Comparison of ENCODE assay signal across 8 cellular contexts in genomic region chr4:83536649-83537352, GRCh38. TPM values are rescaled to one million over a fixed set of nuclear protein-coding genes. Genes with fewer than 3 reads are reported as not detected.
DNase-seq lines count a peak whose midpoint lies in the region; ATAC-seq and TF ChIP-seq lines count a peak whose summit lies in the region.

No MANE protein-coding gene starts in this region.

- CTCF ChIA-PET in AG04449 (lab: Yijun Ruan, JAX): interaction anchor here (0.7 to 1.5 kb wide), 3 partner anchors 45 to 462 kb away, joined by 3 read pairs; no protein-coding TSS in a partner anchor
- CTCF ChIA-PET in IMR-90 (lab: Yijun Ruan, JAX): interaction anchor here (1.6 kb wide), 1 partner anchor 11 kb away, joined by 4 read pairs; no protein-coding TSS in a partner anchor

- dilution Hi-C loops in IMR-90 (cut with HindIII; ENCODE audit: low sequenced_read_pairs, unreplicated experiment): no loop called here

- H2BK120ac ChIP-seq in IMR-90 (ENCODE audit: low read depth, low read length): peak overlapping the region; percentile 88

- no peak overlapping the region for H2BK5ac ChIP-seq in IMR-90 (ENCODE audit: low read depth, low read length, poor library complexity, severe bottlenecking)

- H3K9ac ChIP-seq in IMR-90 (ENCODE audit: low read depth, low read length): peak overlapping the region; percentile 55
- H3K9ac ChIP-seq in colonic mucosa (ENCODE audit: low read depth in 2 of 2, low read length in 2 of 2): peak overlapping the region; percentile 80 to 92
- peak overlapping the region; percentile 84 for H3K9ac ChIP-seq in mucosa of stomach (ENCODE audit: low read length)

- H4K91ac ChIP-seq in IMR-90 (ENCODE audit: insufficient read depth, low read depth, low read length): peak overlapping the region; percentile 62; the same call in 1 of the 2 replicates

- no peak overlapping the region for H2AK5ac ChIP-seq in IMR-90 (ENCODE audit: low read depth, low read length)

- H2BK15ac ChIP-seq in IMR-90 (ENCODE audit: low read depth, low read length): no peak overlapping the region; the same call in 2 of the 3 replicates

- peak overlapping the region; percentile 82; the same call in 1 of the 2 replicates for H3K23ac ChIP-seq in IMR-90 (ENCODE audit: low read depth, low read length)

- DNase-seq in AG04449 (ENCODE audit: low read depth, low spot score): no peak
- DNase-seq in IMR-90: no peak
- no peak for DNase-seq in colonic mucosa
- no peak for DNase-seq in GOT3 (lab: John Stamatoyannopoulos, UW)
- DNase-seq in NCI-H2171 (lab: John Stamatoyannopoulos, UW): no peak

- WGBS in IMR-90 (ENCODE audit: extremely low coverage in 2 of 2, insufficient read length in 1 of 2), 2 experiments: 27% methylated on average over 12 of the region's 27 CpGs; no CpG with 5 or more reads in 1 of the 2 experiments

- no TSS peak for BruUV-seq in IMR-90 (replicated peaks; lab: Mats Ljungman, UMichigan)

- peaks cover 4% of the 10 kb centered on the region for H3K4me1 ChIP-seq in IMR-90 (ENCODE audit: control insufficient read depth, insufficient read depth, low read length)
- H3K4me1 ChIP-seq in colonic mucosa: no peaks in the 10 kb centered on the region
- H3K4me1 ChIP-seq in mucosa of stomach (ENCODE audit: control insufficient read depth, insufficient read depth, low read length): peaks cover 16% of the 10 kb centered on the region

- TF ChIP-seq POLR2A in IMR-90 (IDR thresholded peaks at IDR 0.05; ENCODE audit: low read depth, low read length): no peak

- no peak overlapping the region for H2BK20ac ChIP-seq in IMR-90 (ENCODE audit: low read depth, low read length)

- peak overlapping the region; percentile 17 for H3K4ac ChIP-seq in IMR-90 (ENCODE audit: low read depth, low read length)

- no peaks in the 10 kb centered on the region for H3K36me3 ChIP-seq in IMR-90 (ENCODE audit: control insufficient read depth, insufficient read depth, low read length)
- H3K36me3 ChIP-seq in colonic mucosa: no peaks in the 10 kb centered on the region
- H3K36me3 ChIP-seq in mucosa of stomach (ENCODE audit: control insufficient read depth, insufficient read depth, low read length): no peaks in the 10 kb centered on the region

- peak overlapping the region; percentile 55 for H2AK9ac ChIP-seq in IMR-90 (replicated peaks; ENCODE audit: low read depth, low read length, poor library complexity)

- in situ Hi-C loops in IMR-90 (cut with MboI; ENCODE audit: low sequenced_read_pairs): no loop called here

- TF ChIP-seq CTCF in AG04449 (IDR thresholded peaks at IDR 0.05; ENCODE audit: insufficient read depth, low read length, missing control alignments): no peak
- no peak for TF ChIP-seq CTCF in IMR-90 (conservative IDR thresholded peaks at IDR 0.05; ENCODE audit: low read depth, low read length)
- TF ChIP-seq CTCF in colonic mucosa (IDR thresholded peaks at IDR 0.05): no peak

- peak overlapping the region; percentile 65 for H3K4me3 ChIP-seq in AG04449 (ENCODE audit: low read depth, low read length)
- H3K4me3 ChIP-seq in IMR-90 (ENCODE audit: insufficient read depth, low read depth, low read length): peak overlapping the region; percentile 63
- peak overlapping the region; percentile 72 for H3K4me3 ChIP-seq in colonic mucosa
- H3K4me3 ChIP-seq in mucosa of stomach (ENCODE audit: low read length): peak overlapping the region; percentile 48

- peak overlapping the region; percentile 1; the same call in 1 of the 2 replicates for H3K18ac ChIP-seq in IMR-90 (ENCODE audit: low read depth, low read length)

- H4K5ac ChIP-seq in IMR-90 (ENCODE audit: low read depth, low read length): peak overlapping the region; percentile 16; the same call in 1 of the 2 replicates

- H3K9me3 ChIP-seq in IMR-90 (ENCODE audit: control insufficient read depth, insufficient read depth, low read length): peaks cover 2% of the 10 kb centered on the region; the same call in 1 of the 2 replicates
- H3K9me3 ChIP-seq in colonic mucosa: no peaks in the 10 kb centered on the region
- no peaks in the 10 kb centered on the region for H3K9me3 ChIP-seq in mucosa of stomach (ENCODE audit: control insufficient read depth, low read length)

- H4K20me1 ChIP-seq in IMR-90 (ENCODE audit: insufficient read depth, low read length): no peaks in the 10 kb centered on the region

- H3K4me2 ChIP-seq in IMR-90 (ENCODE audit: low read depth, low read length): peak overlapping the region; percentile 94

- peak overlapping the region; percentile 82 for H2AFZ ChIP-seq in IMR-90 (replicated peaks; ENCODE audit: low read length, poor library complexity)

- POLR2A ChIA-PET in AG04449 (lab: Yijun Ruan, JAX): no interaction called here
- POLR2A ChIA-PET in IMR-90 (lab: Charles Lee; ENCODE audit: unreplicated experiment): no interaction called here

- intact Hi-C loops in IMR-90 (cut with micrococcal nuclease): loop anchor here (10.0 kb wide), 1 partner anchor 98 kb away; no protein-coding TSS in a partner anchor
- intact Hi-C loops in colonic mucosa (cut with DNase I): loop anchor here (5.0 to 10.0 kb wide), 2 partner anchors 46 to 88 kb away; no protein-coding TSS in a partner anchor

- 0 out of 2 replicates have a peak overlapping the region, but pooled peaks have one; percentile 7 for H3K14ac ChIP-seq in IMR-90 (replicated peaks; ENCODE audit: low read depth, low read length)

- H3K9me1 ChIP-seq in IMR-90 (ENCODE audit: insufficient read depth, low read length): no peaks in the 10 kb centered on the region

- TF ChIP-seq RAD21 in IMR-90 (IDR thresholded peaks at IDR 0.05; ENCODE audit: low read length): no peak

- H3K56ac ChIP-seq in IMR-90 (ENCODE audit: extremely low read depth, insufficient read depth, low read length): peak overlapping the region; percentile 56; the same call in 1 of the 2 replicates

- peak overlapping the region; percentile 35 to 53; a peak in 1 of 4 replicates for H4K8ac ChIP-seq in IMR-90 (ENCODE audit: low read depth in 2 of 2, low read length in 2 of 2)

- H3K27me3 ChIP-seq in IMR-90 (ENCODE audit: control insufficient read depth, insufficient read depth, low read length): peaks cover 15% of the 10 kb centered on the region
- no peaks in the 10 kb centered on the region for H3K27me3 ChIP-seq in colonic mucosa
- H3K27me3 ChIP-seq in mucosa of stomach (ENCODE audit: control insufficient read depth, insufficient read depth, low read length): peaks cover 26% of the 10 kb centered on the region

- ATAC-seq in IMR-90 (ENCODE audit: low read depth) (peak; percentile 5; the same call in 1 of the 2 replicates), GM19452 (IDR thresholded peaks at IDR 0.05; ENCODE audit: unreplicated experiment) (no peak), GM19397 (IDR thresholded peaks at IDR 0.05; ENCODE audit: unreplicated experiment) (no peak)

- peak overlapping the region; percentile 4; the same call in 1 of the 2 replicates for H3K27ac ChIP-seq in IMR-90 (ENCODE audit: insufficient read depth, low read length)
- peak overlapping the region; percentile 82 for H3K27ac ChIP-seq in colonic mucosa

- H3K79me1 ChIP-seq in IMR-90 (ENCODE audit: low read depth in 1 of 2, low read length in 2 of 2): peaks cover 2 to 7% of the 10 kb centered on the region in 2 experiments; a peak in 2 of 4 replicates

TF ChIP-seq in IMR-90, 13 proteins besides CTCF, POLR2A, EP300 and RAD21:
- TF ChIP-seq FOS (IDR thresholded peaks at IDR 0.05; ENCODE audit: low read depth, low read length): no peak
- no peak for TF ChIP-seq RCOR1 (IDR thresholded peaks at IDR 0.05; ENCODE audit: insufficient replicate concordance, low read length)
- no peak for TF ChIP-seq CEBPB (IDR thresholded peaks at IDR 0.05; ENCODE audit: low read depth, low read length)
- TF ChIP-seq ELK1 (IDR thresholded peaks at IDR 0.05; ENCODE audit: borderline replicate concordance, low read depth, low read length): no peak
- TF ChIP-seq USF2 (IDR thresholded peaks at IDR 0.05; ENCODE audit: low read depth, low read length): no peak
- TF ChIP-seq SMC3 (IDR thresholded peaks at IDR 0.05; ENCODE audit: low read depth, low read length): no peak
- TF ChIP-seq RFX5 (IDR thresholded peaks at IDR 0.05; ENCODE audit: low read depth, low read length): no peak
- TF ChIP-seq MAFK (IDR thresholded peaks at IDR 0.05; ENCODE audit: low read depth, low read length): no peak
- TF ChIP-seq NFE2L2 (IDR thresholded peaks at IDR 0.05; ENCODE audit: low read depth, low read length): no peak
- no peak for TF ChIP-seq MXI1 (IDR thresholded peaks at IDR 0.05; ENCODE audit: borderline replicate concordance, low read depth, low read length)
- TF ChIP-seq BHLHE40 (IDR thresholded peaks at IDR 0.05; ENCODE audit: low read depth, low read length): no peak
- TF ChIP-seq MAZ (IDR thresholded peaks at IDR 0.05; ENCODE audit: borderline replicate concordance, low read depth, low read length): no peak
- TF ChIP-seq CHD1 (IDR thresholded peaks at IDR 0.05; ENCODE audit: low read depth, low read length): no peak

RNA-seq across cellular contexts. Expression of gene GPAT3, which starts 0.9 kb away (rescaled TPM):
- total RNA-seq in IMR-90 (2012; rRNA removed) (2.9 and 5.3 TPM in 2 replicates), colonic mucosa (10 to 100 TPM; 23.5 to 24.3 TPM)
- polyA plus RNA-seq in IMR-90 (2012; rRNA removed): 1.0 and 1.3 TPM in 2 replicates
- 0.96 and 1.2 TPM in 2 replicates for polyA plus RNA-seq in IMR-90 (2012; cell fraction: cytosol; rRNA removed)
- 0.50 and 2.7 TPM in 2 replicates for polyA plus RNA-seq in IMR-90 (2012; cell fraction: nucleus; rRNA removed; ENCODE audit: low replicate concordance)

RNA-seq across cellular contexts. Expression of gene ABRAXAS1, which starts 51.9 kb away (rescaled TPM):
- total RNA-seq in IMR-90 (2012; rRNA removed) (8.4 and 12.2 TPM in 2 replicates), colonic mucosa (1 to 10 TPM; 7.0 to 8.3 TPM)
- polyA plus RNA-seq in IMR-90 (2012; rRNA removed): 3.8 and 4.1 TPM in 2 replicates
- polyA plus RNA-seq in IMR-90 (2012; cell fraction: cytosol; rRNA removed): 0.70 and 0.81 TPM in 2 replicates
- 0.71 and 4.5 TPM in 2 replicates for polyA plus RNA-seq in IMR-90 (2012; cell fraction: nucleus; rRNA removed; ENCODE audit: low replicate concordance)
